1 cellular context compared by ENCODE assay signal in the genomic region with DNA sequence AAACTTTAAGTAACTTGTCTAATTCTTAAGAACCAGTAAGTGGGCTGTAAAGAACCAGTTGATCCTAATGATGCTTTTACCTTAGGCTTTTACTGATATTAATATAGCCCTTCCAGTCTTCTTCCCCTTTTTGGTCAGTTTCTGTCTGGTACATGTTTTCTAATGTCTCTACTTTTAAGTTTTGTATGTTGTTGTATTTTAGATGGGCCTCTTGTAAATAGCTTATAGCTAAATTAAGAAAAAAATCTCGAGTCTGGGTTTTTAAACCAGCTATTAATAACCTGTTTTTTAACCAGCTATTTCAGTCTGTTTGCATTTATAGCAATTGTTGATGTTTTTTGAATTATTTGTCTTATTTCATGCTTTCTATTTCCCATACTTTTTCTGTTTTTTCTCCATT.
TF ChIP-seq lines count a peak whose summit lies in the region.

No MANE protein-coding gene starts in this region.

TF ChIP-seq in GM23338, 12 proteins besides CTCF, POLR2A, EP300 and RAD21:
- no peak for TF ChIP-seq POLR2AphosphoS5 (IDR thresholded peaks at IDR 0.05; ENCODE audit: low read depth)
- TF ChIP-seq, protein P1, sequence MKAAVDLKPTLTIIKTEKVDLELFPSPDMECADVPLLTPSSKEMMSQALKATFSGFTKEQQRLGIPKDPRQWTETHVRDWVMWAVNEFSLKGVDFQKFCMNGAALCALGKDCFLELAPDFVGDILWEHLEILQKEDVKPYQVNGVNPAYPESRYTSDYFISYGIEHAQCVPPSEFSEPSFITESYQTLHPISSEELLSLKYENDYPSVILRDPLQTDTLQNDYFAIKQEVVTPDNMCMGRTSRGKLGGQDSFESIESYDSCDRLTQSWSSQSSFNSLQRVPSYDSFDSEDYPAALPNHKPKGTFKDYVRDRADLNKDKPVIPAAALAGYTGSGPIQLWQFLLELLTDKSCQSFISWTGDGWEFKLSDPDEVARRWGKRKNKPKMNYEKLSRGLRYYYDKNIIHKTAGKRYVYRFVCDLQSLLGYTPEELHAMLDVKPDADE (IDR thresholded peaks at IDR 0.05), result no peak
- no peak for TF ChIP-seq EZH2 (IDR thresholded peaks at IDR 0.05; ENCODE audit: low read depth, unreplicated experiment)
- TF ChIP-seq, protein P2, sequence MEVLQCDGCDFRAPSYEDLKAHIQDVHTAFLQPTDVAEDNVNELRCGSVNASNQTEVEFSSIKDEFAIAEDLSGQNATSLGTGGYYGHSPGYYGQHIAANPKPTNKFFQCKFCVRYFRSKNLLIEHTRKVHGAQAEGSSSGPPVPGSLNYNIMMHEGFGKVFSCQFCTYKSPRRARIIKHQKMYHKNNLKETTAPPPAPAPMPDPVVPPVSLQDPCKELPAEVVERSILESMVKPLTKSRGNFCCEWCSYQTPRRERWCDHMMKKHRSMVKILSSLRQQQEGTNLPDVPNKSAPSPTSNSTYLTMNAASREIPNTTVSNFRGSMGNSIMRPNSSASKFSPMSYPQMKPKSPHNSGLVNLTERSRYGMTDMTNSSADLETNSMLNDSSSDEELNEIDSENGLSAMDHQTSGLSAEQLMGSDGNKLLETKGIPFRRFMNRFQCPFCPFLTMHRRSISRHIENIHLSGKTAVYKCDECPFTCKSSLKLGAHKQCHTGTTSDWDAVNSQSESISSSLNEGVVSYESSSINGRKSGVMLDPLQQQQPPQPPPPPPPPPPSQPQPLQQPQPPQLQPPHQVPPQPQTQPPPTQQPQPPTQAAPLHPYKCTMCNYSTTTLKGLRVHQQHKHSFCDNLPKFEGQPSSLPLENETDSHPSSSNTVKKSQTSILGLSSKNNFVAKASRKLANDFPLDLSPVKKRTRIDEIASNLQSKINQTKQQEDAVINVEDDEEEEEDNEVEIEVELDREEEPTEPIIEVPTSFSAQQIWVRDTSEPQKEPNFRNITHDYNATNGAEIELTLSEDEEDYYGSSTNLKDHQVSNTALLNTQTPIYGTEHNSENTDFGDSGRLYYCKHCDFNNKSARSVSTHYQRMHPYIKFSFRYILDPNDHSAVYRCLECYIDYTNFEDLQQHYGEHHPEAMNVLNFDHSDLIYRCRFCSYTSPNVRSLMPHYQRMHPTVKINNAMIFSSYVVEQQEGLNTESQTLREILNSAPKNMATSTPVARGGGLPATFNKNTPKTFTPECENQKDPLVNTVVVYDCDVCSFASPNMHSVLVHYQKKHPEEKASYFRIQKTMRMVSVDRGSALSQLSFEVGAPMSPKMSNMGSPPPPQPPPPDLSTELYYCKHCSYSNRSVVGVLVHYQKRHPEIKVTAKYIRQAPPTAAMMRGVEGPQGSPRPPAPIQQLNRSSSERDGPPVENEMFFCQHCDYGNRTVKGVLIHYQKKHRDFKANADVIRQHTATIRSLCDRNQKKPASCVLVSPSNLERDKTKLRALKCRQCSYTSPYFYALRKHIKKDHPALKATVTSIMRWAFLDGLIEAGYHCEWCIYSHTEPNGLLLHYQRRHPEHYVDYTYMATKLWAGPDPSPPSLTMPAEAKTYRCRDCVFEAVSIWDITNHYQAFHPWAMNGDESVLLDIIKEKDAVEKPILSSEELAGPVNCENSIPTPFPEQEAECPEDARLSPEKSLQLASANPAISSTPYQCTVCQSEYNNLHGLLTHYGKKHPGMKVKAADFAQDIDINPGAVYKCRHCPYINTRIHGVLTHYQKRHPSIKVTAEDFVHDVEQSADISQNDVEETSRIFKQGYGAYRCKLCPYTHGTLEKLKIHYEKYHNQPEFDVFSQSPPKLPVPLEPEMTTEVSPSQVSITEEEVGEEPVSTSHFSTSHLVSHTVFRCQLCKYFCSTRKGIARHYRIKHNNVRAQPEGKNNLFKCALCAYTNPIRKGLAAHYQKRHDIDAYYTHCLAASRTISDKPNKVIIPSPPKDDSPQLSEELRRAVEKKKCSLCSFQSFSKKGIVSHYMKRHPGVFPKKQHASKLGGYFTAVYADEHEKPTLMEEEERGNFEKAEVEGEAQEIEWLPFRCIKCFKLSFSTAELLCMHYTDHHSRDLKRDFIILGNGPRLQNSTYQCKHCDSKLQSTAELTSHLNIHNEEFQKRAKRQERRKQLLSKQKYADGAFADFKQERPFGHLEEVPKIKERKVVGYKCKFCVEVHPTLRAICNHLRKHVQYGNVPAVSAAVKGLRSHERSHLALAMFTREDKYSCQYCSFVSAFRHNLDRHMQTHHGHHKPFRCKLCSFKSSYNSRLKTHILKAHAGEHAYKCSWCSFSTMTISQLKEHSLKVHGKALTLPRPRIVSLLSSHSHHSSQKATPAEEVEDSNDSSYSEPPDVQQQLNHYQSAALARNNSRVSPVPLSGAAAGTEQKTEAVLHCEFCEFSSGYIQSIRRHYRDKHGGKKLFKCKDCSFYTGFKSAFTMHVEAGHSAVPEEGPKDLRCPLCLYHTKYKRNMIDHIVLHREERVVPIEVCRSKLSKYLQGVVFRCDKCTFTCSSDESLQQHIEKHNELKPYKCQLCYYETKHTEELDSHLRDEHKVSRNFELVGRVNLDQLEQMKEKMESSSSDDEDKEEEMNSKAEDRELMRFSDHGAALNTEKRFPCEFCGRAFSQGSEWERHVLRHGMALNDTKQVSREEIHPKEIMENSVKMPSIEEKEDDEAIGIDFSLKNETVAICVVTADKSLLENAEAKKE (CRISPR knock-in tag; IDR thresholded peaks at IDR 0.05), result no peak
- TF ChIP-seq, protein P3, sequence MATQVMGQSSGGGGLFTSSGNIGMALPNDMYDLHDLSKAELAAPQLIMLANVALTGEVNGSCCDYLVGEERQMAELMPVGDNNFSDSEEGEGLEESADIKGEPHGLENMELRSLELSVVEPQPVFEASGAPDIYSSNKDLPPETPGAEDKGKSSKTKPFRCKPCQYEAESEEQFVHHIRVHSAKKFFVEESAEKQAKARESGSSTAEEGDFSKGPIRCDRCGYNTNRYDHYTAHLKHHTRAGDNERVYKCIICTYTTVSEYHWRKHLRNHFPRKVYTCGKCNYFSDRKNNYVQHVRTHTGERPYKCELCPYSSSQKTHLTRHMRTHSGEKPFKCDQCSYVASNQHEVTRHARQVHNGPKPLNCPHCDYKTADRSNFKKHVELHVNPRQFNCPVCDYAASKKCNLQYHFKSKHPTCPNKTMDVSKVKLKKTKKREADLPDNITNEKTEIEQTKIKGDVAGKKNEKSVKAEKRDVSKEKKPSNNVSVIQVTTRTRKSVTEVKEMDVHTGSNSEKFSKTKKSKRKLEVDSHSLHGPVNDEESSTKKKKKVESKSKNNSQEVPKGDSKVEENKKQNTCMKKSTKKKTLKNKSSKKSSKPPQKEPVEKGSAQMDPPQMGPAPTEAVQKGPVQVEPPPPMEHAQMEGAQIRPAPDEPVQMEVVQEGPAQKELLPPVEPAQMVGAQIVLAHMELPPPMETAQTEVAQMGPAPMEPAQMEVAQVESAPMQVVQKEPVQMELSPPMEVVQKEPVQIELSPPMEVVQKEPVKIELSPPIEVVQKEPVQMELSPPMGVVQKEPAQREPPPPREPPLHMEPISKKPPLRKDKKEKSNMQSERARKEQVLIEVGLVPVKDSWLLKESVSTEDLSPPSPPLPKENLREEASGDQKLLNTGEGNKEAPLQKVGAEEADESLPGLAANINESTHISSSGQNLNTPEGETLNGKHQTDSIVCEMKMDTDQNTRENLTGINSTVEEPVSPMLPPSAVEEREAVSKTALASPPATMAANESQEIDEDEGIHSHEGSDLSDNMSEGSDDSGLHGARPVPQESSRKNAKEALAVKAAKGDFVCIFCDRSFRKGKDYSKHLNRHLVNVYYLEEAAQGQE (IDR thresholded peaks at IDR 0.05; ENCODE audit: unreplicated experiment), result no peak
- no peak for TF ChIP-seq CREB1 (CRISPR knock-in tag; IDR thresholded peaks at IDR 0.05; ENCODE audit: low read depth)
- TF ChIP-seq NANOG (IDR thresholded peaks at IDR 0.05; ENCODE audit: borderline replicate concordance), result no peak
- TF ChIP-seq ZNF114 (CRISPR knock-in tag; IDR thresholded peaks at IDR 0.05), result no peak
- no peak for TF ChIP-seq ZNF331 (CRISPR knock-in tag; IDR thresholded peaks at IDR 0.05; ENCODE audit: low read depth)
- TF ChIP-seq JUNB (IDR thresholded peaks at IDR 0.05; ENCODE audit: unreplicated experiment), result no peak
- TF ChIP-seq STAT1 (IDR thresholded peaks at IDR 0.05; ENCODE audit: unreplicated experiment), result no peak
- TF ChIP-seq EZH2phosphoT487 (IDR thresholded peaks at IDR 0.05; ENCODE audit: unreplicated experiment), result no peak
